8 cellular contexts compared by ENCODE assay signal in genomic region chr3:146250449-146251382, GRCh38. TPM values are rescaled to one million over a fixed set of nuclear protein-coding genes. Genes with fewer than 3 reads are reported as not detected.
DNase-seq lines count a peak whose midpoint lies in the region; ATAC-seq and TF ChIP-seq lines count a peak whose summit lies in the region.

PLSCR4 (minus strand) TSS chr3:146251105; CDS start chr3:146222071, 29,034 bp downstream.

- TF ChIP-seq CTCF in body of pancreas (IDR thresholded peaks at IDR 0.05), result peak in 3 of 7 experiments; percentile 3 to 18 (median 17)

- peak within 1 kb of the TSS; percentile 57 to 85 for H3K4me3 ChIP-seq in body of pancreas

- intact Hi-C loops in body of pancreas (cut with DNase I), result no loop called here
- intact Hi-C loops in posterior vena cava (cut with DNase I), result no loop called here

- peak; percentile 54 for DNase-seq in NCI-H748 (lab: John Stamatoyannopoulos, UW; ENCODE audit: unreplicated experiment)
- DNase-seq in NCI-H748 treated with DMSO at 0.1 percent for 48 hours (lab: John Stamatoyannopoulos, UW), result no peak
- DNase-seq in HCEC 1CT, result peak; percentile 75
- DNase-seq in NCI-H526 treated with DMSO at 0.1 percent for 48 hours (lab: John Stamatoyannopoulos, UW), result peak; percentile 30
- peak; percentile 68 to 78 (median 71) for DNase-seq in body of pancreas
- DNase-seq in hepatic stellate cell (ENCODE audit: low spot score), result peak; percentile 58
- peak; percentile 95 for DNase-seq in posterior vena cava (ENCODE audit: low spot score)

- H3K36me3 ChIP-seq in body of pancreas (replicated peaks in 1 of 2; ENCODE audit: insufficient read depth in 1 of 2, low read depth in 2 of 2), result no peaks in the 10 kb centered on the region

- peak; percentile 84 for ATAC-seq in body of pancreas
- no peak for ATAC-seq in HG03045 (IDR thresholded peaks at IDR 0.05; ENCODE audit: unreplicated experiment)

- H3K9me3 ChIP-seq in body of pancreas, result no peaks in the 10 kb centered on the region

- 0 to 1% methylated on average over 34 to 77 of the region's 78 CpGs for WGBS in body of pancreas, 2 donors

- H3K27ac ChIP-seq in body of pancreas, result peak within 1 kb of the TSS; percentile 75 to 96 (median 94)

- H3K4me1 ChIP-seq in body of pancreas, result peaks cover 31% of the 10 kb centered on the region

- peak; percentile 6 to 30 (median 23) for TF ChIP-seq POLR2A in body of pancreas (IDR thresholded peaks at IDR 0.05)

- H3K27me3 ChIP-seq in body of pancreas, result no peaks in the 10 kb centered on the region

RNA-seq across cellular contexts. Expression of gene PLSCR4, which starts in this region (rescaled TPM):
- total RNA-seq in body of pancreas (10 to 100 TPM; 19.4 to 28.5 TPM), posterior vena cava (10 to 100 TPM; 37.7 to 53.4 TPM)
